10 cellular contexts compared by ENCODE assay signal in genomic region chr2:203209538-203209937, GRCh38.
"Had no signal": no experiment of that assay in that cellular context is flagged by ENCODE, and none has a peak within 500 bp of the region (broad histone marks: within the 10 kb centered on the region; RNA-seq: fewer than 3 reads in every experiment).

No MANE protein-coding gene starts in this region.

- H3K4me1 ChIP-seq: ascending aorta, lower lobe of right lung, parathyroid adenoma, stomach, uterus had no signal

- H3K36me3 ChIP-seq: uterus had no signal

- H3K27ac ChIP-seq: ascending aorta, lower lobe of right lung, parathyroid adenoma, uterus had no signal

- H3K27me3 ChIP-seq: ascending aorta, stomach, uterus had no signal

- H3K4me3 ChIP-seq: ascending aorta, lower lobe of right lung, stomach, uterus had no signal

- H3K9me3 ChIP-seq: ascending aorta, lower lobe of right lung, stomach, uterus had no signal

- DNase-seq: activated CD4-positive, alpha-beta memory T cell treated with anti-CD3 and anti-CD28 coated beads for 36 hours; activated CD4-positive, alpha-beta T cell treated with anti-CD3 and anti-CD28 coated beads for 1 hour; activated naive CD8-positive, alpha-beta T cell treated with anti-CD3 and anti-CD28 coated beads, Interleukin-2, amount 10 ng/mL, durations not matched to agents 7 days and 5 days; glutamatergic neuron; lower lobe of right lung; naive B cell; stomach; uterus had no signal
